In genomic region chr2:127626175-127626574, GRCh38 we compare ENCODE assay signal across 15 cellular contexts. TPM values are rescaled to one million over a fixed set of nuclear protein-coding genes. Genes with fewer than 3 reads are reported as not detected.
"Had no signal": no experiment of that assay in that cellular context is flagged by ENCODE, and none has a peak within 500 bp of the region (broad histone marks: within the 10 kb centered on the region; RNA-seq: fewer than 3 reads in every experiment).

No MANE protein-coding gene starts in this region.

- H3K4me3 ChIP-seq: breast epithelium, prostate gland had no signal

- H3K27me3 Mint-ChIP-seq: activated CD4-positive, alpha-beta T cell treated with anti-CD3 and anti-CD28 coated beads for 36 hours; activated CD8-positive, alpha-beta T cell treated with anti-CD3 and anti-CD28 coated beads for 36 hours; activated naive CD8-positive, alpha-beta T cell treated with anti-CD3 and anti-CD28 coated beads, Interleukin-2, amount 10 ng/mL, durations not matched to agents 7 days and 5 days; stimulated activated naive CD8-positive, alpha-beta T cell treated with anti-CD3 and anti-CD28 coated beads, Interleukin-15, Interleukin-2, amounts not matched to agents 100 ng/mL and 50 ng/mL, for 24 hours had no signal

- H3K27ac ChIP-seq: breast epithelium, prostate gland had no signal

- H3K4me1 ChIP-seq: breast epithelium, prostate gland had no signal

- ATAC-seq: activated CD4-positive, alpha-beta T cell treated with anti-CD3 and anti-CD28 coated beads for 36 hours; activated CD8-positive, alpha-beta T cell treated with anti-CD3 and anti-CD28 coated beads for 36 hours; esophagus mucosa; naive thymus-derived CD8-positive, alpha-beta T cell had no signal

- H3K27ac Mint-ChIP-seq: activated CD4-positive, alpha-beta T cell treated with anti-CD3 and anti-CD28 coated beads for 36 hours; activated CD8-positive, alpha-beta T cell treated with anti-CD3 and anti-CD28 coated beads for 36 hours; activated naive CD8-positive, alpha-beta T cell treated with anti-CD3 and anti-CD28 coated beads, Interleukin-2, amount 10 ng/mL, durations not matched to agents 7 days and 5 days; stimulated activated naive CD8-positive, alpha-beta T cell treated with anti-CD3 and anti-CD28 coated beads, Interleukin-15, Interleukin-2, amounts not matched to agents 100 ng/mL and 50 ng/mL, for 24 hours had no signal

- H3K27me3 ChIP-seq: breast epithelium had no signal

- H3K36me3 ChIP-seq: breast epithelium, prostate gland had no signal

- DNase-seq: activated CD4-positive, alpha-beta T cell treated with anti-CD3 and anti-CD28 coated beads for 36 hours; activated CD8-positive, alpha-beta memory T cell treated with anti-CD3 and anti-CD28 coated beads, Interleukin-2, amount 50 U/mL, for 4 hours; activated CD8-positive, alpha-beta T cell treated with anti-CD3 and anti-CD28 coated beads for 36 hours; activated naive CD8-positive, alpha-beta T cell treated with anti-CD3 and anti-CD28 coated beads, Interleukin-2, amount 10 ng/mL, durations not matched to agents 7 days and 5 days; anterior cingulate cortex; mammary epithelial cell; nucleus accumbens; stimulated activated CD4-positive, alpha-beta T cell treated with anti-CD3 and anti-CD28 coated beads, Interleukin-2, amount 100 ng/mL, for 48 hours had no signal

- H3K9me3 Mint-ChIP-seq: activated CD8-positive, alpha-beta T cell treated with anti-CD3 and anti-CD28 coated beads for 36 hours; activated naive CD8-positive, alpha-beta T cell treated with anti-CD3 and anti-CD28 coated beads, Interleukin-2, amount 10 ng/mL, durations not matched to agents 7 days and 5 days; naive thymus-derived CD8-positive, alpha-beta T cell; stimulated activated naive CD8-positive, alpha-beta T cell treated with anti-CD3 and anti-CD28 coated beads, Interleukin-15, Interleukin-2, amounts not matched to agents 100 ng/mL and 50 ng/mL, for 24 hours had no signal

- H3K4me1 Mint-ChIP-seq: activated CD4-positive, alpha-beta T cell treated with anti-CD3 and anti-CD28 coated beads for 36 hours; activated naive CD8-positive, alpha-beta T cell treated with anti-CD3 and anti-CD28 coated beads, Interleukin-2, amount 10 ng/mL, durations not matched to agents 7 days and 5 days had no signal

- H3K4me3 Mint-ChIP-seq: activated CD4-positive, alpha-beta T cell treated with anti-CD3 and anti-CD28 coated beads for 36 hours; activated CD8-positive, alpha-beta T cell treated with anti-CD3 and anti-CD28 coated beads for 36 hours; activated naive CD8-positive, alpha-beta T cell treated with anti-CD3 and anti-CD28 coated beads, Interleukin-2, amount 10 ng/mL, durations not matched to agents 7 days and 5 days; naive thymus-derived CD8-positive, alpha-beta T cell; stimulated activated naive CD8-positive, alpha-beta T cell treated with anti-CD3 and anti-CD28 coated beads, Interleukin-15, Interleukin-2, amounts not matched to agents 100 ng/mL and 50 ng/mL, for 24 hours had no signal

- H3K9me3 ChIP-seq: breast epithelium, prostate gland had no signal

- H3K36me3 Mint-ChIP-seq: activated naive CD8-positive, alpha-beta T cell treated with anti-CD3 and anti-CD28 coated beads, Interleukin-2, amount 10 ng/mL, durations not matched to agents 7 days and 5 days; naive thymus-derived CD8-positive, alpha-beta T cell had no signal

RNA-seq across cellular contexts. Expression of gene GPR17, which starts 19.8 kb away (rescaled TPM):
- total RNA-seq: activated CD4-positive, alpha-beta T cell treated with anti-CD3 and anti-CD28 coated beads for 36 hours; activated CD8-positive, alpha-beta T cell treated with anti-CD3 and anti-CD28 coated beads for 36 hours; activated naive CD8-positive, alpha-beta T cell treated with anti-CD3 and anti-CD28 coated beads, Interleukin-2, amount 10 ng/mL, durations not matched to agents 7 days and 5 days; breast epithelium; esophagus mucosa; mammary epithelial cell; mononuclear cell; naive thymus-derived CD8-positive, alpha-beta T cell; prostate gland; ureter had no signal
- polyA plus RNA-seq: mammary epithelial cell; naive thymus-derived CD8-positive, alpha-beta T cell had no signal
